9 cellular contexts compared by ENCODE assay signal in genomic region chr1:109640285-109640865, GRCh38. TPM values are rescaled to one million over a fixed set of nuclear protein-coding genes. Genes with fewer than 3 reads are reported as not detected.
A peak's percentile ranks its signal among the peaks of the same experiment; 100 is the strongest.
DNase-seq lines count a peak whose midpoint lies in the region; ATAC-seq and TF ChIP-seq lines count a peak whose summit lies in the region.
"Had no signal": no experiment of that assay in that cellular context is flagged by ENCODE, and none has a peak within 500 bp of the region (broad histone marks: within the 10 kb centered on the region; RNA-seq: fewer than 3 reads in every experiment).

No MANE protein-coding gene starts in this region.

- ATAC-seq in HG02759 (IDR thresholded peaks at IDR 0.05; ENCODE audit: unreplicated experiment) (peak; percentile 62), memory B cell (ENCODE audit: low read depth) (peak; percentile 65), HG03457 (IDR thresholded peaks at IDR 0.05; ENCODE audit: unreplicated experiment) (no peak)

- H3K27me3 Mint-ChIP-seq in activated CD4-positive, alpha-beta T cell treated with anti-CD3 and anti-CD28 coated beads, Interleukin-2, amount 10 ng/mL, durations not matched to agents 24 days and 14 days: peaks cover 6% of the 10 kb centered on the region
- H3K27me3 Mint-ChIP-seq in memory B cell: peaks cover 3% of the 10 kb centered on the region

- H3K4me3 ChIP-seq in GM12864 (ENCODE audit: low read depth, low read length) (no peak overlapping the region), coronary artery (no peak overlapping the region)

- H3K9me3 Mint-ChIP-seq in activated CD4-positive, alpha-beta T cell treated with anti-CD3 and anti-CD28 coated beads, Interleukin-2, amount 10 ng/mL, durations not matched to agents 24 days and 14 days: no peaks in the 10 kb centered on the region
- no peaks in the 10 kb centered on the region for H3K9me3 Mint-ChIP-seq in memory B cell

- DNase-seq in GM12864 (ENCODE audit: low read depth) (no peak), NCI-H526 (lab: John Stamatoyannopoulos, UW) (peak; percentile 64 to 86), coronary artery (ENCODE audit: low spot score) (peak; percentile 81), memory B cell (ENCODE audit: low spot score in 2 of 2) (peak; percentile 89 to 97)
- peak; percentile 98 for DNase-seq in activated CD4-positive, alpha-beta T cell treated with anti-CD3 and anti-CD28 coated beads, Interleukin-2, amount 10 ng/mL, durations not matched to agents 24 days and 14 days
- peak; percentile 65 to 78 for DNase-seq in stimulated activated CD8-positive, alpha-beta memory T cell treated with anti-CD3 and anti-CD28 coated beads, Interleukin-15, amount 100 ng/mL, for 4 hours (ENCODE audit: low read depth in 2 of 2)

- peak overlapping the region; percentile 47 for H3K27ac Mint-ChIP-seq in activated CD4-positive, alpha-beta T cell treated with anti-CD3 and anti-CD28 coated beads, Interleukin-2, amount 10 ng/mL, durations not matched to agents 24 days and 14 days
- H3K27ac Mint-ChIP-seq in memory B cell: no peak overlapping the region

- intact Hi-C loops in activated CD4-positive, alpha-beta T cell treated with anti-CD3 and anti-CD28 coated beads, Interleukin-2, amount 10 ng/mL, durations not matched to agents 24 days and 14 days (cut with micrococcal nuclease): loop anchor here (1.0 kb wide), 1 partner anchor 371 kb away; no protein-coding TSS in a partner anchor

- no peaks in the 10 kb centered on the region for H3K36me3 Mint-ChIP-seq in activated CD4-positive, alpha-beta T cell treated with anti-CD3 and anti-CD28 coated beads, Interleukin-2, amount 10 ng/mL, durations not matched to agents 24 days and 14 days (ENCODE audit: low read depth)
- no peaks in the 10 kb centered on the region for H3K36me3 Mint-ChIP-seq in memory B cell

- TF ChIP-seq CTCF in GM12864 (IDR thresholded peaks at IDR 0.05; ENCODE audit: low read depth, low read length, missing control alignments) (peak; percentile 99), coronary artery (IDR thresholded peaks at IDR 0.05) (peak; percentile 90)

- H3K27ac ChIP-seq in coronary artery: no peak overlapping the region
- H3K27ac ChIP-seq: epithelial cell of prostate had no signal

- no peak overlapping the region for H3K4me3 Mint-ChIP-seq in activated CD4-positive, alpha-beta T cell treated with anti-CD3 and anti-CD28 coated beads, Interleukin-2, amount 10 ng/mL, durations not matched to agents 24 days and 14 days
- no peak overlapping the region for H3K4me3 Mint-ChIP-seq in memory B cell

- peaks cover 13% of the 10 kb centered on the region for H3K4me1 Mint-ChIP-seq in activated CD4-positive, alpha-beta T cell treated with anti-CD3 and anti-CD28 coated beads, Interleukin-2, amount 10 ng/mL, durations not matched to agents 24 days and 14 days
- H3K4me1 Mint-ChIP-seq in memory B cell: peaks cover 9% of the 10 kb centered on the region

RNA-seq across cellular contexts. Expression of gene GSTM4, which starts 15.5 kb away (rescaled TPM):
- 6.8 and 9.9 TPM in 2 replicates for total RNA-seq in activated CD4-positive, alpha-beta T cell treated with anti-CD3 and anti-CD28 coated beads, Interleukin-2, amount 10 ng/mL, durations not matched to agents 24 days and 14 days

RNA-seq across cellular contexts. Expression of gene AMPD2, which starts 20.7 kb away (rescaled TPM):
- total RNA-seq in activated CD4-positive, alpha-beta T cell treated with anti-CD3 and anti-CD28 coated beads, Interleukin-2, amount 10 ng/mL, durations not matched to agents 24 days and 14 days: 92.2 and 97.8 TPM in 2 replicates

RNA-seq across cellular contexts. Expression of gene GNAT2, which starts 21.0 kb away (rescaled TPM):
- total RNA-seq in activated CD4-positive, alpha-beta T cell treated with anti-CD3 and anti-CD28 coated beads, Interleukin-2, amount 10 ng/mL, durations not matched to agents 24 days and 14 days: 0.33 TPM in 2 replicates

RNA-seq across cellular contexts. Expression of gene GSTM2, which starts 27.5 kb away (rescaled TPM):
- 17.5 and 18.4 TPM in 2 replicates for total RNA-seq in activated CD4-positive, alpha-beta T cell treated with anti-CD3 and anti-CD28 coated beads, Interleukin-2, amount 10 ng/mL, durations not matched to agents 24 days and 14 days

RNA-seq across cellular contexts. Expression of gene GSTM1, which starts 47.2 kb away (rescaled TPM):
- 92.2 and 94.2 TPM in 2 replicates for total RNA-seq in activated CD4-positive, alpha-beta T cell treated with anti-CD3 and anti-CD28 coated beads, Interleukin-2, amount 10 ng/mL, durations not matched to agents 24 days and 14 days
